ENCODE assay signal across 1 cellular context in the genomic region with DNA sequence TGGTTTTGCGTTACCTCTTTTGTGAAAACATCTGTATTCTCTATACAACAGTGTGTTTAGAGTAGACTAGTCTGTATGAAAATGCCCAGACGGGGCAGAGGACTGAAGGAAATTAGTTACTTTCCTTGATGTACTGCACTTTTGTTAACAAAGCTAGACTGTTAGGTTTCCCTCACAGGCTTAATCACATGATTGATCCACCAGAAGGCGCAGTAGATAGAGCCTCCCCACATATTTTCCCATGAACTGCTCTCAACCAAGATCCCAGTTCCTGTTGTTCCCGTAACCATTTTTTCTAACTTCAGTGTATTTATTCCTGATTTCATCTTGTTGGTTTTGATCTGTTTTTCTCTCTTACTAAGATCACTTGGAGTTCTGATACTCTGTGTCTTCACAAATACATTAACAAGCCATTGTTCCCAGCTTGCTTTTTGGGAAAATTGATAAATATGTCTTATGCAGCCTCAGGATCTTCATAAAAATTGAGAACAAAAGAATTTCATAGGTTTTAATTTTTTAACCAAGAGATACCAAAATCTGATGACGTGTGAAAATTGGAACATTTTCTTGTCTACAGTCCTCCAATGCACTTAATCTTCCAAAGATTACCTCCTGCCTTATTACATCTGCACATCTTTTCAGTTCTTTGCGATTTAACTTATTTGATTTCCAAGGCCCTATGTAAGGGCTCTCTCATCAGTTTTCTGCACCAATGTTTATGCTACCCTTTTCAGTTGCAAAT.
TF ChIP-seq lines count a peak whose summit lies in the region.

No MANE protein-coding gene starts in this region.

TF ChIP-seq in H1, 55 proteins besides CTCF, POLR2A, EP300 and RAD21:
- TF ChIP-seq MAX (IDR thresholded peaks at IDR 0.05), result no peak
- no peak for TF ChIP-seq TBP (IDR thresholded peaks at IDR 0.05; ENCODE audit: low read depth, low read length)
- TF ChIP-seq SP1 (IDR thresholded peaks at IDR 0.05; ENCODE audit: low read depth, low read length), result no peak
- no peak for TF ChIP-seq HDAC2 (IDR thresholded peaks at IDR 0.05; ENCODE audit: borderline replicate concordance in 1 of 2, low read depth in 2 of 2, low read length in 2 of 2)
- TF ChIP-seq EZH2 (IDR thresholded peaks at IDR 0.05; ENCODE audit: low read depth, low read length, severe bottlenecking), result no peak
- TF ChIP-seq GTF2F1 (IDR thresholded peaks at IDR 0.05; ENCODE audit: borderline replicate concordance, low read depth, low read length), result no peak
- TF ChIP-seq RXRA (IDR thresholded peaks at IDR 0.05; ENCODE audit: insufficient read depth, low read depth, low read length), result no peak
- no peak for TF ChIP-seq KDM1A (IDR thresholded peaks at IDR 0.05; ENCODE audit: borderline replicate concordance, low read length)
- no peak for TF ChIP-seq CREB1 (IDR thresholded peaks at IDR 0.05)
- no peak for TF ChIP-seq BCL11A (IDR thresholded peaks at IDR 0.05; ENCODE audit: low read depth in 2 of 2, low read length in 2 of 2)
- TF ChIP-seq NRF1 (IDR thresholded peaks at IDR 0.05; ENCODE audit: low read depth, low read length), result no peak
- no peak for TF ChIP-seq SAP30 (IDR thresholded peaks at IDR 0.05; ENCODE audit: insufficient read depth, insufficient replicate concordance, low read length)
- no peak for TF ChIP-seq ZNF274 (IDR thresholded peaks at IDR 0.05; ENCODE audit: borderline replicate concordance, extremely low read depth, low read length)
- TF ChIP-seq E2F6 (IDR thresholded peaks at IDR 0.05), result no peak
- TF ChIP-seq FOSL1 (IDR thresholded peaks at IDR 0.05; ENCODE audit: insufficient read depth, low read depth, low read length), result no peak
- no peak for TF ChIP-seq ATF3 (IDR thresholded peaks at IDR 0.05; ENCODE audit: insufficient read depth, low read depth, low read length)
- no peak for TF ChIP-seq KDM5A (IDR thresholded peaks at IDR 0.05; ENCODE audit: low read length)
